24 cellular contexts compared by ENCODE assay signal in the genomic region with DNA sequence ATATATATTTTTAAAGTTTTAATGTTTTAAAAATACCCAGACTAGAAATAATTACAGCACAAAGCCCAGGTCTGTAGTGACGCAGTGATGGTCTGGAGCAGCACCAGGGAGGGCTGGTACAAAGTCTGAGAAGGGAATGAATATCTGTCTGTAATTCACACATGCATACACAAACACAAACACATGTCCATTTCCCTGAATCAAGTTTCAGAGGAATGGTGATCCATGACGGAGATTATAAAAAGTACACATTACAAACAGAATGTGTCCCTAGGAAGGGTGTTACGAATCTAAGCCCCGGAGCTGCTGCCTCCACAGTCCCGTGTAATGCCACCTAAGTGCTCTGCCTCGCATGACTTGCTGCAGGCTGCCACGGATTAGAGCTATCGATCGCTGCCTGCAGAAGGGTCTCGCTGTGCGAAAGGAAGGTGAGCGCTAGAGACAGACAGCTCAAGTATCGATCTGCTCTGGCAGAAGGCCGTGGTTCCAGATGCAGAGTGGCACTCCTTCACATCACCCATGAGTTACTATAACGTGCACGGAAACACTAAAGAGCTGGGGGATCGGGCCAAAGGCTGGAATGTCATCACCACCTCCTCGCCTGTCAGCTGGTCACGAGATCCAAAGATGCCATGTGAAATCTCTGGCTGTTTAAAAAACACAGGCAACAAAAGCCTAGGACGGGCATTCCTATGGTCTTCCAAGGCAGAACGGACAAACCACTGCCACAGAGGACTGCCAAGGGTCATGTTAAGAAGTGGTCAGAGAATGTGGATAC.
DNase-seq lines count a peak whose midpoint lies in the region; ATAC-seq, FAIRE-seq and TF ChIP-seq lines count a peak whose summit lies in the region.
"Had no signal": no experiment of that assay in that cellular context is flagged by ENCODE, and none has a peak within 500 bp of the region (broad histone marks: within the 10 kb centered on the region; RNA-seq: fewer than 3 reads in every experiment).

No MANE protein-coding gene starts in this region.

- H3K36me3 Mint-ChIP-seq in activated CD4-positive, alpha-beta T cell treated with anti-CD3 and anti-CD28 coated beads for 36 hours (ENCODE audit: low read depth) = peaks cover 37% of the 10 kb centered on the region

- peaks cover 0 to 53% (median 22%) of the 10 kb centered on the region in 12 donors for H3K4me1 ChIP-seq in heart left ventricle
- H3K4me1 ChIP-seq: Caco-2 had no signal

- no peaks in the 10 kb centered on the region for H3K27me3 ChIP-seq in heart left ventricle
- H3K27me3 ChIP-seq: BE2C had no signal

- H3K9me3 Mint-ChIP-seq in activated CD4-positive, alpha-beta T cell treated with anti-CD3 and anti-CD28 coated beads for 36 hours (ENCODE audit: low read depth) = no peaks in the 10 kb centered on the region
- H3K9me3 Mint-ChIP-seq: activated naive CD8-positive, alpha-beta T cell treated with anti-CD3 and anti-CD28 coated beads, Interleukin-2, amount 10 ng/mL, durations not matched to agents 7 days and 5 days; stimulated activated effector memory CD8-positive, alpha-beta T cell treated with anti-CD3 and anti-CD28 coated beads, Interleukin-12 subunit alpha, Interleukin-12 subunit beta, amount 100 ng/mL, for 72 hours had no signal

- TF ChIP-seq POLR2A in heart left ventricle (IDR thresholded peaks at IDR 0.05) = no peak

- FAIRE-seq in frontal cortex (lab: Jason Lieb, UNC) = no peak
- FAIRE-seq: A549, keratinocyte, small intestine, urothelium cell line had no signal

- no peak for DNase-seq in activated CD4-positive, alpha-beta T cell treated with anti-CD3 and anti-CD28 coated beads for 36 hours
- no peak for DNase-seq in activated CD4-positive, alpha-beta T cell treated with anti-CD3 and anti-CD28 coated beads for 4 hours
- DNase-seq in NCI-H1092 (lab: John Stamatoyannopoulos, UW) (peak; percentile 50), NCI-H69 (lab: John Stamatoyannopoulos, UW) (peak; percentile 56), heart left ventricle (no peak), globus pallidus (ENCODE audit: low spot score) (no peak), frontal cortex (ENCODE audit: low spot score in 2 of 2) (no peak), T-helper 9 cell (no peak)
- DNase-seq: activated naive CD8-positive, alpha-beta T cell treated with anti-CD3 and anti-CD28 coated beads, Interleukin-2, amount 10 ng/mL, durations not matched to agents 7 days and 5 days; BE2C; Caco-2; effector CD8-positive, alpha-beta T cell; EL; foreskin melanocyte; small intestine; stimulated activated CD4-positive, alpha-beta T cell treated with anti-CD3 and anti-CD28 coated beads, Interleukin-2, amount 100 ng/mL, for 24 hours had no signal

- peak overlapping the region in 6 of 12 donors; percentile 13 to 47 (median 42) for H3K27ac ChIP-seq in heart left ventricle
- H3K27ac ChIP-seq: A549, SK-N-MC had no signal

- POLR2A ChIA-PET in activated CD4-positive, alpha-beta T cell treated with anti-CD3 and anti-CD28 coated beads for 36 hours (lab: Charles Lee) = no interaction called here

- no peak for ATAC-seq in activated CD4-positive, alpha-beta T cell treated with anti-CD3 and anti-CD28 coated beads for 36 hours
- peak; percentile 35 to 51 (median 44) for ATAC-seq in heart left ventricle
- ATAC-seq: A549; esophagus mucosa; Panc1; stimulated activated effector memory CD8-positive, alpha-beta T cell treated with anti-CD3 and anti-CD28 coated beads, Interleukin-12 subunit alpha, Interleukin-12 subunit beta, amount 100 ng/mL, for 72 hours had no signal

- peak overlapping the region in 1 of 12 donors; percentile 7 for H3K4me3 ChIP-seq in heart left ventricle
- H3K4me3 ChIP-seq: A549, SK-N-MC had no signal

- no peak for TF ChIP-seq CTCF in heart left ventricle (IDR thresholded peaks at IDR 0.05)

- intact Hi-C loops in activated CD4-positive, alpha-beta T cell treated with anti-CD3 and anti-CD28 coated beads for 36 hours (cut with DNase I, micrococcal nuclease) = loop anchor here (5.0 kb wide), 2 partner anchors 38 to 112 kb away; no protein-coding TSS in a partner anchor
- intact Hi-C loops in heart left ventricle (cut with DNase I) = loop anchor here in 2 of 10 donors (10.0 kb wide), 2 partner anchors 90 to 370 kb away; partner anchors contain the start of gene INSM1 (in 1 of the 2)

- H3K36me3 ChIP-seq in heart left ventricle = peaks cover 0 to 14% (median 2%) of the 10 kb centered on the region in 9 donors
- H3K36me3 ChIP-seq: BE2C had no signal

- H3K27ac Mint-ChIP-seq in activated CD4-positive, alpha-beta T cell treated with anti-CD3 and anti-CD28 coated beads for 36 hours = peak overlapping the region; percentile 56
- H3K27ac Mint-ChIP-seq: activated naive CD8-positive, alpha-beta T cell treated with anti-CD3 and anti-CD28 coated beads, Interleukin-2, amount 10 ng/mL, durations not matched to agents 7 days and 5 days; progenitor cell of endocrine pancreas had no signal

- H3K4me3 Mint-ChIP-seq in activated CD4-positive, alpha-beta T cell treated with anti-CD3 and anti-CD28 coated beads for 36 hours = no peak overlapping the region
- H3K4me3 Mint-ChIP-seq: activated naive CD8-positive, alpha-beta T cell treated with anti-CD3 and anti-CD28 coated beads, Interleukin-2, amount 10 ng/mL, durations not matched to agents 7 days and 5 days; stimulated activated effector memory CD8-positive, alpha-beta T cell treated with anti-CD3 and anti-CD28 coated beads, Interleukin-12 subunit alpha, Interleukin-12 subunit beta, amount 100 ng/mL, for 72 hours had no signal

- peaks cover 52% of the 10 kb centered on the region for H3K4me1 Mint-ChIP-seq in activated CD4-positive, alpha-beta T cell treated with anti-CD3 and anti-CD28 coated beads for 36 hours

- H3K27me3 Mint-ChIP-seq in activated CD4-positive, alpha-beta T cell treated with anti-CD3 and anti-CD28 coated beads for 36 hours = no peaks in the 10 kb centered on the region
- H3K27me3 Mint-ChIP-seq: activated naive CD8-positive, alpha-beta T cell treated with anti-CD3 and anti-CD28 coated beads, Interleukin-2, amount 10 ng/mL, durations not matched to agents 7 days and 5 days; progenitor cell of endocrine pancreas had no signal

- no peaks in the 10 kb centered on the region for H3K9me3 ChIP-seq in heart left ventricle
- H3K9me3 ChIP-seq: A549, BE2C, Caco-2 had no signal

- 67 to 80% (median 77%) methylated on average over 21 of the region's 21 CpGs for WGBS in heart left ventricle, 4 donors

- CTCF ChIA-PET in activated CD4-positive, alpha-beta T cell treated with anti-CD3 and anti-CD28 coated beads for 36 hours (lab: Charles Lee) = interaction anchor here (0.9 to 1.0 kb wide), 2 partner anchors 95 to 402 kb away, joined by 3 to 6 read pairs; partner anchors contain the start of genes CFAP61 and CRNKL1

Comparison
In these comparisons a context has a peak if more than half of its experiments do, and no peak if none do; other contexts are left out.
1. DNase-seq: peak in NCI-H1092 (single experiment) and NCI-H69 (single experiment); none in activated CD4-positive, alpha-beta T cell treated with anti-CD3 and anti-CD28 coated beads for 36 hours (single experiment), activated CD4-positive, alpha-beta T cell treated with anti-CD3 and anti-CD28 coated beads for 4 hours (0 of 2), heart left ventricle (0 of 5), globus pallidus (single experiment), frontal cortex (0 of 2) and T-helper 9 cell (single experiment).